19 cellular contexts compared by ENCODE assay signal in genomic region chr7:111475959-111476358, GRCh38.
"Had no signal": no experiment of that assay in that cellular context is flagged by ENCODE, and none has a peak within 500 bp of the region (broad histone marks: within the 10 kb centered on the region; RNA-seq: fewer than 3 reads in every experiment).

No MANE protein-coding gene starts in this region.

- DNase-seq: Kasumi-1, KG1, MM.1S, NCI-H1092 treated with DMSO at 0.1 percent for 48 hours, NCI-H1436, NCI-H187, NCI-H2029 treated with DMSO at 0.1 percent for 48 hours, NCI-H2171 treated with DMSO at 0.1 percent for 48 hours, NCI-H345, NCI-H524, NCI-H526 treated with DMSO at 0.1 percent for 48 hours, NCI-H774, PC-3, SHP77, SK-N-SH, SW 1271 had no signal

- H3K9ac ChIP-seq: SK-N-SH had no signal

- ATAC-seq: Panc1, PC-3 had no signal

- H3K27ac ChIP-seq: HL-60, RWPE1 had no signal

- H3K4me2 ChIP-seq: SK-N-SH had no signal
